Comparison of ENCODE assay signal across 1 cellular context in genomic region chr17:36545465-36546417, GRCh38.
A peak's percentile ranks its signal among the peaks of the same experiment; 100 is the strongest.
TF ChIP-seq lines count a peak whose summit lies in the region.

No MANE protein-coding gene starts in this region.

TF ChIP-seq in HepG2, 621 proteins besides CTCF, POLR2A, EP300 and RAD21 (continued from another document and continues in another):
- TF ChIP-seq RBAK (CRISPR knock-in tag; IDR thresholded peaks at IDR 0.05) = no peak
- no peak for TF ChIP-seq ZNF770 (CRISPR knock-in tag; IDR thresholded peaks at IDR 0.05)
- TF ChIP-seq SSRP1 (CRISPR knock-in tag; IDR thresholded peaks at IDR 0.05) = no peak
- TF ChIP-seq PRPF4 (IDR thresholded peaks at IDR 0.05; ENCODE audit: low read depth, low read length, poor library complexity, severe bottlenecking) = no peak
- TF ChIP-seq ZSCAN30 (CRISPR knock-in tag; IDR thresholded peaks at IDR 0.05) = no peak
- TF ChIP-seq AKNA (CRISPR knock-in tag; IDR thresholded peaks at IDR 0.05; ENCODE audit: borderline replicate concordance) = no peak
- TF ChIP-seq ARID3A (IDR thresholded peaks at IDR 0.05; ENCODE audit: low read depth, low read length) = no peak
- TF ChIP-seq MTF2 (CRISPR knock-in tag; IDR thresholded peaks at IDR 0.05; ENCODE audit: borderline replicate concordance) = no peak; the same call in 1 of the 2 replicates
- peak; percentile 76; the same call in 1 of the 2 replicates for TF ChIP-seq TFDP1 (CRISPR knock-in tag; IDR thresholded peaks at IDR 0.05; ENCODE audit: borderline replicate concordance)
- TF ChIP-seq TEF (CRISPR knock-in tag; IDR thresholded peaks at IDR 0.05) = no peak
- TF ChIP-seq MAX (IDR thresholded peaks at IDR 0.05) = peak; percentile 89
- no peak for TF ChIP-seq ZFYVE20 (CRISPR knock-in tag; IDR thresholded peaks at IDR 0.05; ENCODE audit: borderline replicate concordance, low read depth)
- TF ChIP-seq HDAC1 (CRISPR knock-in tag; IDR thresholded peaks at IDR 0.05) = peak; percentile 85
- peak; percentile 81; the same call in 1 of the 2 replicates for TF ChIP-seq ZNF891 (CRISPR knock-in tag; IDR thresholded peaks at IDR 0.05)
- no peak for TF ChIP-seq RFXANK (CRISPR knock-in tag; IDR thresholded peaks at IDR 0.05)
- no peak for TF ChIP-seq ZNF33A (CRISPR knock-in tag; IDR thresholded peaks at IDR 0.05; ENCODE audit: borderline replicate concordance)
- TF ChIP-seq ATF6 (CRISPR knock-in tag; conservative IDR thresholded peaks at IDR 0.05) = no peak
- TF ChIP-seq ZNF234 (CRISPR knock-in tag; conservative IDR thresholded peaks at IDR 0.05) = 0 out of 2 replicates have a peak, but pooled peaks have one; percentile 25
- no peak; the same call in 1 of the 2 replicates for TF ChIP-seq SNAPC4 (CRISPR knock-in tag; IDR thresholded peaks at IDR 0.05)
- TF ChIP-seq CEBPB (IDR thresholded peaks at IDR 0.05; ENCODE audit: borderline replicate concordance, low read depth, low read length) = peak; percentile 87
- no peak for TF ChIP-seq ATF7 (IDR thresholded peaks at IDR 0.05)
- TF ChIP-seq ATF7 (CRISPR knock-in tag; IDR thresholded peaks at IDR 0.05) = peak; percentile 21; the same call in 1 of the 2 replicates
- peak; percentile 50; the same call in 1 of the 2 replicates for TF ChIP-seq AFF4 (CRISPR knock-in tag; IDR thresholded peaks at IDR 0.05)
- TF ChIP-seq ZFP36L2 (CRISPR knock-in tag; IDR thresholded peaks at IDR 0.05) = no peak
- no peak for TF ChIP-seq ZNF850 (CRISPR knock-in tag; conservative IDR thresholded peaks at IDR 0.05)
- peak; percentile 73 for TF ChIP-seq CBFB (CRISPR knock-in tag; IDR thresholded peaks at IDR 0.05)
- no peak for TF ChIP-seq DBP (CRISPR knock-in tag; IDR thresholded peaks at IDR 0.05; ENCODE audit: not compliant biosample characterization)
- TF ChIP-seq ZSCAN21 (CRISPR knock-in tag; IDR thresholded peaks at IDR 0.05; ENCODE audit: borderline replicate concordance) = peak; percentile 73
- peak; percentile 51; the same call in 1 of the 2 replicates for TF ChIP-seq ETV6 (CRISPR knock-in tag; conservative IDR thresholded peaks at IDR 0.05)
- no peak for TF ChIP-seq GLMP (CRISPR knock-in tag; IDR thresholded peaks at IDR 0.05; ENCODE audit: borderline replicate concordance)
